1 cellular context compared by ENCODE assay signal in the genomic region with DNA sequence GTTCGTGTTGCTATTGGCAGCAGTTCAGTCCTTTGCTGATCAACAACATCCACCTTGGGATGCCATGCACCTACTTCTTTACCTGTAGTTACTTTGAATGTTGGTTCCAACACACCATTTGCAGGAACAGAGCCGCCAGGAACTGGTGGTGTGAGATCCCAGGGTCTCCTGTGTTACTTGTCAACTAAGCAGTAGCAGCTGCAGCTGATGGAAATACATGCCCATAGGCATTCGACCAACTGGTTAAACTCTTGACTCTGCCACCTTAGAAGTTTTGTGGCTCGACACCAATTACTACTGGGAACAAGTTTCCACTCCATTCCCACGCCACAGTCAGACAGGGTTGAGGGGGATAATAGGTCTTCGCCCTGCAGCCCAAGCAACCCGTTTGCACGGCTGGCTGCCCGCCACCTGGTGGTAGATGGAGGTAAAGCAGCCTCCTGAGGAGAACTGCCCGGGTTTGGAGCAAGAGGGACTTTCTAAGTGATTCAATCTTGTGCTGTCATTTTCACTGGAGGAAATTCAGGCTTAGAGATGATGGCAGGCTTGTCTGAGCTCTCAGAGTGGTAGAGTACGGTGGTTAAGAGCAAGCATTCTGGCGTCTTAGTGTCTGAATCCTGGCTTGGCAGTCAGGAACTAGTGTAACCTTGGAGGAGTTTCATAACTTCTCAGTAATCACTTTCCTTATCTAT.
A peak's percentile ranks its signal among the peaks of the same experiment; 100 is the strongest.
TF ChIP-seq lines count a peak whose summit lies in the region.

No MANE protein-coding gene starts in this region.

TF ChIP-seq in HepG2, 621 proteins besides CTCF, POLR2A, EP300 and RAD21 (continued from another document):
- TF ChIP-seq, protein P1, sequence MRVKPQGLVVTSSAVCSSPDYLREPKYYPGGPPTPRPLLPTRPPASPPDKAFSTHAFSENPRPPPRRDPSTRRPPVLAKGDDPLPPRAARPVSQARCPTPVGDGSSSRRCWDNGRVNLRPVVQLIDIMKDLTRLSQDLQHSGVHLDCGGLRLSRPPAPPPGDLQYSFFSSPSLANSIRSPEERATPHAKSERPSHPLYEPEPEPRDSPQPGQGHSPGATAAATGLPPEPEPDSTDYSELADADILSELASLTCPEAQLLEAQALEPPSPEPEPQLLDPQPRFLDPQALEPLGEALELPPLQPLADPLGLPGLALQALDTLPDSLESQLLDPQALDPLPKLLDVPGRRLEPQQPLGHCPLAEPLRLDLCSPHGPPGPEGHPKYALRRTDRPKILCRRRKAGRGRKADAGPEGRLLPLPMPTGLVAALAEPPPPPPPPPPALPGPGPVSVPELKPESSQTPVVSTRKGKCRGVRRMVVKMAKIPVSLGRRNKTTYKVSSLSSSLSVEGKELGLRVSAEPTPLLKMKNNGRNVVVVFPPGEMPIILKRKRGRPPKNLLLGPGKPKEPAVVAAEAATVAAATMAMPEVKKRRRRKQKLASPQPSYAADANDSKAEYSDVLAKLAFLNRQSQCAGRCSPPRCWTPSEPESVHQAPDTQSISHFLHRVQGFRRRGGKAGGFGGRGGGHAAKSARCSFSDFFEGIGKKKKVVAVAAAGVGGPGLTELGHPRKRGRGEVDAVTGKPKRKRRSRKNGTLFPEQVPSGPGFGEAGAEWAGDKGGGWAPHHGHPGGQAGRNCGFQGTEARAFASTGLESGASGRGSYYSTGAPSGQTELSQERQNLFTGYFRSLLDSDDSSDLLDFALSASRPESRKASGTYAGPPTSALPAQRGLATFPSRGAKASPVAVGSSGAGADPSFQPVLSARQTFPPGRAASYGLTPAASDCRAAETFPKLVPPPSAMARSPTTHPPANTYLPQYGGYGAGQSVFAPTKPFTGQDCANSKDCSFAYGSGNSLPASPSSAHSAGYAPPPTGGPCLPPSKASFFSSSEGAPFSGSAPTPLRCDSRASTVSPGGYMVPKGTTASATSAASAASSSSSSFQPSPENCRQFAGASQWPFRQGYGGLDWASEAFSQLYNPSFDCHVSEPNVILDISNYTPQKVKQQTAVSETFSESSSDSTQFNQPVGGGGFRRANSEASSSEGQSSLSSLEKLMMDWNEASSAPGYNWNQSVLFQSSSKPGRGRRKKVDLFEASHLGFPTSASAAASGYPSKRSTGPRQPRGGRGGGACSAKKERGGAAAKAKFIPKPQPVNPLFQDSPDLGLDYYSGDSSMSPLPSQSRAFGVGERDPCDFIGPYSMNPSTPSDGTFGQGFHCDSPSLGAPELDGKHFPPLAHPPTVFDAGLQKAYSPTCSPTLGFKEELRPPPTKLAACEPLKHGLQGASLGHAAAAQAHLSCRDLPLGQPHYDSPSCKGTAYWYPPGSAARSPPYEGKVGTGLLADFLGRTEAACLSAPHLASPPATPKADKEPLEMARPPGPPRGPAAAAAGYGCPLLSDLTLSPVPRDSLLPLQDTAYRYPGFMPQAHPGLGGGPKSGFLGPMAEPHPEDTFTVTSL (CRISPR knock-in tag; IDR thresholded peaks at IDR 0.05; ENCODE audit: borderline replicate concordance), result no peak
- TF ChIP-seq, protein P2, sequence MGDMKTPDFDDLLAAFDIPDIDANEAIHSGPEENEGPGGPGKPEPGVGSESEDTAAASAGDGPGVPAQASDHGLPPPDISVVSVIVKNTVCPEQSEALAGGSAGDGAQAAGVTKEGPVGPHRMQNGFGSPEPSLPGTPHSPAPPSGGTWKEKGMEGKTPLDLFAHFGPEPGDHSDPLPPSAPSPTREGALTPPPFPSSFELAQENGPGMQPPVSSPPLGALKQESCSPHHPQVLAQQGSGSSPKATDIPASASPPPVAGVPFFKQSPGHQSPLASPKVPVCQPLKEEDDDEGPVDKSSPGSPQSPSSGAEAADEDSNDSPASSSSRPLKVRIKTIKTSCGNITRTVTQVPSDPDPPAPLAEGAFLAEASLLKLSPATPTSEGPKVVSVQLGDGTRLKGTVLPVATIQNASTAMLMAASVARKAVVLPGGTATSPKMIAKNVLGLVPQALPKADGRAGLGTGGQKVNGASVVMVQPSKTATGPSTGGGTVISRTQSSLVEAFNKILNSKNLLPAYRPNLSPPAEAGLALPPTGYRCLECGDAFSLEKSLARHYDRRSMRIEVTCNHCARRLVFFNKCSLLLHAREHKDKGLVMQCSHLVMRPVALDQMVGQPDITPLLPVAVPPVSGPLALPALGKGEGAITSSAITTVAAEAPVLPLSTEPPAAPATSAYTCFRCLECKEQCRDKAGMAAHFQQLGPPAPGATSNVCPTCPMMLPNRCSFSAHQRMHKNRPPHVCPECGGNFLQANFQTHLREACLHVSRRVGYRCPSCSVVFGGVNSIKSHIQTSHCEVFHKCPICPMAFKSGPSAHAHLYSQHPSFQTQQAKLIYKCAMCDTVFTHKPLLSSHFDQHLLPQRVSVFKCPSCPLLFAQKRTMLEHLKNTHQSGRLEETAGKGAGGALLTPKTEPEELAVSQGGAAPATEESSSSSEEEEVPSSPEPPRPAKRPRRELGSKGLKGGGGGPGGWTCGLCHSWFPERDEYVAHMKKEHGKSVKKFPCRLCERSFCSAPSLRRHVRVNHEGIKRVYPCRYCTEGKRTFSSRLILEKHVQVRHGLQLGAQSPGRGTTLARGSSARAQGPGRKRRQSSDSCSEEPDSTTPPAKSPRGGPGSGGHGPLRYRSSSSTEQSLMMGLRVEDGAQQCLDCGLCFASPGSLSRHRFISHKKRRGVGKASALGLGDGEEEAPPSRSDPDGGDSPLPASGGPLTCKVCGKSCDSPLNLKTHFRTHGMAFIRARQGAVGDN (CRISPR knock-in tag; IDR thresholded peaks at IDR 0.05), result no peak
- TF ChIP-seq, protein P3, sequence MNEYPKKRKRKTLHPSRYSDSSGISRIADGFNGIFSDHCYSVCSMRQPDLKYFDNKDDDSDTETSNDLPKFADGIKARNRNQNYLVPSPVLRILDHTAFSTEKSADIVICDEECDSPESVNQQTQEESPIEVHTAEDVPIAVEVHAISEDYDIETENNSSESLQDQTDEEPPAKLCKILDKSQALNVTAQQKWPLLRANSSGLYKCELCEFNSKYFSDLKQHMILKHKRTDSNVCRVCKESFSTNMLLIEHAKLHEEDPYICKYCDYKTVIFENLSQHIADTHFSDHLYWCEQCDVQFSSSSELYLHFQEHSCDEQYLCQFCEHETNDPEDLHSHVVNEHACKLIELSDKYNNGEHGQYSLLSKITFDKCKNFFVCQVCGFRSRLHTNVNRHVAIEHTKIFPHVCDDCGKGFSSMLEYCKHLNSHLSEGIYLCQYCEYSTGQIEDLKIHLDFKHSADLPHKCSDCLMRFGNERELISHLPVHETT (CRISPR knock-in tag; conservative IDR thresholded peaks at IDR 0.05), result no peak
- TF ChIP-seq SALL1 (CRISPR knock-in tag; IDR thresholded peaks at IDR 0.05) (peak; percentile 44; the same call in 1 of the 2 replicates), KLF6 (CRISPR knock-in tag; IDR thresholded peaks at IDR 0.05) (no peak), KMT2B (CRISPR knock-in tag; IDR thresholded peaks at IDR 0.05) (no peak), YEATS4 (CRISPR knock-in tag; IDR thresholded peaks at IDR 0.05; ENCODE audit: borderline replicate concordance) (no peak), SNRNP70 (IDR thresholded peaks at IDR 0.05; ENCODE audit: low read depth, low read length) (no peak), XRCC5 (optimal IDR thresholded peaks at IDR 0.05; ENCODE audit: low read length) (peak; percentile 87), GATAD2A (CRISPR knock-in tag; IDR thresholded peaks at IDR 0.05) (no peak), PCBP1 (IDR thresholded peaks at IDR 0.05; ENCODE audit: borderline replicate concordance, low read depth, low read length) (no peak), CBFB (CRISPR knock-in tag; IDR thresholded peaks at IDR 0.05) (no peak), RFX3 (CRISPR knock-in tag; IDR thresholded peaks at IDR 0.05) (no peak), ZNF550 (CRISPR knock-in tag; IDR thresholded peaks at IDR 0.05; ENCODE audit: borderline replicate concordance) (no peak), ZNF124 (CRISPR knock-in tag; IDR thresholded peaks at IDR 0.05) (no peak), GATA4 (IDR thresholded peaks at IDR 0.05; ENCODE audit: borderline replicate concordance, low read depth) (no peak), KAT7 (CRISPR knock-in tag; IDR thresholded peaks at IDR 0.05; ENCODE audit: borderline replicate concordance) (no peak), CENPT (CRISPR knock-in tag; IDR thresholded peaks at IDR 0.05; ENCODE audit: low read depth) (no peak), STAG1 (CRISPR knock-in tag; IDR thresholded peaks at IDR 0.05) (peak; percentile 46), CREM (IDR thresholded peaks at IDR 0.05) (no peak), CREM (CRISPR knock-in tag; IDR thresholded peaks at IDR 0.05) (no peak), TOPORS (CRISPR knock-in tag; IDR thresholded peaks at IDR 0.05) (no peak), MEIS1 (CRISPR knock-in tag; IDR thresholded peaks at IDR 0.05; ENCODE audit: borderline replicate concordance) (no peak), YY1 (IDR thresholded peaks at IDR 0.05; ENCODE audit: insufficient read depth, insufficient replicate concordance, low read depth, low read length) (no peak)
- TF ChIP-seq, protein P4, sequence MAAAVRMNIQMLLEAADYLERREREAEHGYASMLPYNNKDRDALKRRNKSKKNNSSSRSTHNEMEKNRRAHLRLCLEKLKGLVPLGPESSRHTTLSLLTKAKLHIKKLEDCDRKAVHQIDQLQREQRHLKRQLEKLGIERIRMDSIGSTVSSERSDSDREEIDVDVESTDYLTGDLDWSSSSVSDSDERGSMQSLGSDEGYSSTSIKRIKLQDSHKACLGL (CRISPR knock-in tag; IDR thresholded peaks at IDR 0.05), result no peak
- TF ChIP-seq, protein P5, sequence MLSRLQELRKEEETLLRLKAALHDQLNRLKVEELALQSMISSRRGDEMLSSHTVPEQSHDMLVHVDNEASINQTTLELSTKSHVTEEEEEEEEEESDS (CRISPR knock-in tag; IDR thresholded peaks at IDR 0.05; ENCODE audit: borderline replicate concordance), result no peak
- TF ChIP-seq, protein P6, sequence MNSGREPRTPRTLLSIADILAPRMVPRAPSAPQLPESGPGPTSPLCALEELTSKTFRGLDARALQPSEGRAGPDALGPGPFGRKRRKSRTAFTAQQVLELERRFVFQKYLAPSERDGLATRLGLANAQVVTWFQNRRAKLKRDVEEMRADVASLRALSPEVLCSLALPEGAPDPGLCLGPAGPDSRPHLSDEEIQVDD (CRISPR knock-in tag; IDR thresholded peaks at IDR 0.05; ENCODE audit: borderline replicate concordance), result no peak
- TF ChIP-seq, protein P7, sequence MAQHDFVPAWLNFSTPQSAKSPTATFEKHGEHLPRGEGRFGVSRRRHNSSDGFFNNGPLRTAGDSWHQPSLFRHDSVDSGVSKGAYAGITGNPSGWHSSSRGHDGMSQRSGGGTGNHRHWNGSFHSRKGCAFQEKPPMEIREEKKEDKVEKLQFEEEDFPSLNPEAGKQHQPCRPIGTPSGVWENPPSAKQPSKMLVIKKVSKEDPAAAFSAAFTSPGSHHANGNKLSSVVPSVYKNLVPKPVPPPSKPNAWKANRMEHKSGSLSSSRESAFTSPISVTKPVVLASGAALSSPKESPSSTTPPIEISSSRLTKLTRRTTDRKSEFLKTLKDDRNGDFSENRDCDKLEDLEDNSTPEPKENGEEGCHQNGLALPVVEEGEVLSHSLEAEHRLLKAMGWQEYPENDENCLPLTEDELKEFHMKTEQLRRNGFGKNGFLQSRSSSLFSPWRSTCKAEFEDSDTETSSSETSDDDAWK (CRISPR knock-in tag; IDR thresholded peaks at IDR 0.05), result no peak
- TF ChIP-seq, protein P8, sequence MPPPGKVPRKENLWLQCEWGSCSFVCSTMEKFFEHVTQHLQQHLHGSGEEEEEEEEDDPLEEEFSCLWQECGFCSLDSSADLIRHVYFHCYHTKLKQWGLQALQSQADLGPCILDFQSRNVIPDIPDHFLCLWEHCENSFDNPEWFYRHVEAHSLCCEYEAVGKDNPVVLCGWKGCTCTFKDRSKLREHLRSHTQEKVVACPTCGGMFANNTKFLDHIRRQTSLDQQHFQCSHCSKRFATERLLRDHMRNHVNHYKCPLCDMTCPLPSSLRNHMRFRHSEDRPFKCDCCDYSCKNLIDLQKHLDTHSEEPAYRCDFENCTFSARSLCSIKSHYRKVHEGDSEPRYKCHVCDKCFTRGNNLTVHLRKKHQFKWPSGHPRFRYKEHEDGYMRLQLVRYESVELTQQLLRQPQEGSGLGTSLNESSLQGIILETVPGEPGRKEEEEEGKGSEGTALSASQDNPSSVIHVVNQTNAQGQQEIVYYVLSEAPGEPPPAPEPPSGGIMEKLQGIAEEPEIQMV (CRISPR knock-in tag; IDR thresholded peaks at IDR 0.05; ENCODE audit: low read depth), result no peak
